21 cellular contexts compared by ENCODE assay signal in the genomic region with DNA sequence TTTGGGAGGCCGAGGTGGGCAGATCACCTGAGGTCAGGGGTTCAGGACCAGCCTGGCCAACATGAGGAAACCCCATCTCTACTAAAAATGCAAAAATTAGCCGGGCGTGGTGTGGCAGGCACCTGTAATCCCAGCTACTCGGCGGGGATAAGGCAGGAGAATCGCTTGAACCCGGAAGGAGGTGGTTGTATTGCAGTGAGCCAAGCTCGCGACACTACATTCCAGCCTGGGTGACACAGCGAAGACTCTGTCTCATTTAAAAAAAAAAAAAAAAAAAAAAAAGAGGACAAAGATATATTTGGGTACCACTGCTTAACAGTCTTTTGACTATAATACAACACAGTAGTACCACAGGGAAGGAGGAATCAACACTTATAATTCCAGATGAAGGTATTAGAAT.
"Had no signal": no experiment of that assay in that cellular context is flagged by ENCODE, and none has a peak within 500 bp of the region (broad histone marks: within the 10 kb centered on the region; RNA-seq: fewer than 3 reads in every experiment).

No MANE protein-coding gene starts in this region.

- H3K9ac ChIP-seq: neural progenitor cell had no signal

- H3K9me3 ChIP-seq: heart right ventricle, thyroid gland had no signal

- H3K4me3 ChIP-seq: coronary artery, heart right ventricle, neural progenitor cell, thyroid gland had no signal

- FAIRE-seq: bronchial epithelial cell had no signal

- H2AFZ ChIP-seq: neural progenitor cell had no signal

- H3K27me3 ChIP-seq: heart right ventricle, neural progenitor cell, thyroid gland had no signal

- H3K4me3 Mint-ChIP-seq: activated B cell treated with CpG ODN at 0.5 μM for 24 hours; activated CD4-positive, alpha-beta T cell treated with anti-CD3 and anti-CD28 coated beads for 36 hours; naive B cell; neural progenitor cell; stimulated activated naive CD8-positive, alpha-beta T cell treated with anti-CD3 and anti-CD28 coated beads, Interleukin-15, Interleukin-2, amounts not matched to agents 100 ng/mL and 50 ng/mL, for 24 hours had no signal

- H3K4me2 ChIP-seq: neural progenitor cell had no signal

- DNase-seq: activated B cell treated with CpG ODN at 0.5 μM for 24 hours; activated CD4-positive, alpha-beta T cell treated with anti-CD3 and anti-CD28 coated beads for 36 hours; activated CD4-positive, alpha-beta T cell treated with anti-CD3 and anti-CD28 coated beads, Interleukin-2, amount 50 U/mL, for 4 hours; activated CD8-positive, alpha-beta memory T cell treated with anti-CD3 and anti-CD28 coated beads for 24 hours; activated CD8-positive, alpha-beta memory T cell treated with anti-CD3 and anti-CD28 coated beads, Interleukin-2, amount 50 U/mL, for 4 hours; activated gamma-delta T cell; heart right ventricle; islet precursor cell; left cardiac atrium; mesendoderm; naive B cell; stimulated activated CD4-positive, alpha-beta T cell treated with anti-CD3 and anti-CD28 coated beads, Interleukin-4, amount 100 ng/mL, for 24 hours; substantia nigra; T1000; thyroid gland had no signal

- H3K4me1 Mint-ChIP-seq: neural progenitor cell had no signal

- H3K36me3 Mint-ChIP-seq: naive B cell had no signal

- ATAC-seq: activated CD4-positive, alpha-beta T cell treated with anti-CD3 and anti-CD28 coated beads for 36 hours; activated naive CD4-positive, alpha-beta T cell treated with anti-CD3 and anti-CD28 coated beads, Interleukin-2, amount 50 U/mL, for 72 hours; left cardiac atrium had no signal

- H3K27ac ChIP-seq: coronary artery, epithelial cell of prostate, heart right ventricle, neural progenitor cell, thyroid gland had no signal

- H3K27me3 Mint-ChIP-seq: activated B cell treated with CpG ODN at 0.5 μM for 24 hours; activated CD4-positive, alpha-beta T cell treated with anti-CD3 and anti-CD28 coated beads for 36 hours; naive B cell; stimulated activated naive CD8-positive, alpha-beta T cell treated with anti-CD3 and anti-CD28 coated beads, Interleukin-15, Interleukin-2, amounts not matched to agents 100 ng/mL and 50 ng/mL, for 24 hours had no signal

- H3K9me3 Mint-ChIP-seq: activated B cell treated with CpG ODN at 0.5 μM for 24 hours; activated naive CD4-positive, alpha-beta T cell treated with anti-CD3 and anti-CD28 coated beads, Interleukin-2, amount 50 U/mL, for 72 hours; naive B cell; neural progenitor cell; stimulated activated naive CD8-positive, alpha-beta T cell treated with anti-CD3 and anti-CD28 coated beads, Interleukin-15, Interleukin-2, amounts not matched to agents 100 ng/mL and 50 ng/mL, for 24 hours had no signal

- H3K4me1 ChIP-seq: neural progenitor cell had no signal

- H3K27ac Mint-ChIP-seq: activated CD4-positive, alpha-beta T cell treated with anti-CD3 and anti-CD28 coated beads for 36 hours; activated naive CD4-positive, alpha-beta T cell treated with anti-CD3 and anti-CD28 coated beads, Interleukin-2, amount 50 U/mL, for 72 hours; neural progenitor cell; stimulated activated naive CD8-positive, alpha-beta T cell treated with anti-CD3 and anti-CD28 coated beads, Interleukin-15, Interleukin-2, amounts not matched to agents 100 ng/mL and 50 ng/mL, for 24 hours had no signal
